In genomic region chr15:73431329-73431728, GRCh38 we compare ENCODE assay signal across 2 cellular contexts. TPM values are rescaled to one million over a fixed set of nuclear protein-coding genes. Genes with fewer than 3 reads are reported as not detected.
"Had no signal": no experiment of that assay in that cellular context is flagged by ENCODE, and none has a peak within 500 bp of the region (broad histone marks: within the 10 kb centered on the region; RNA-seq: fewer than 3 reads in every experiment).

No MANE protein-coding gene starts in this region.

RNA-seq across cellular contexts. Expression of gene REC114, which starts 11.6 kb away (rescaled TPM):
- total RNA-seq: G401, GM12878 had no signal
- polyA plus RNA-seq: GM12878 had no signal
